Comparison of ENCODE assay signal across 1 cellular context in the genomic region with DNA sequence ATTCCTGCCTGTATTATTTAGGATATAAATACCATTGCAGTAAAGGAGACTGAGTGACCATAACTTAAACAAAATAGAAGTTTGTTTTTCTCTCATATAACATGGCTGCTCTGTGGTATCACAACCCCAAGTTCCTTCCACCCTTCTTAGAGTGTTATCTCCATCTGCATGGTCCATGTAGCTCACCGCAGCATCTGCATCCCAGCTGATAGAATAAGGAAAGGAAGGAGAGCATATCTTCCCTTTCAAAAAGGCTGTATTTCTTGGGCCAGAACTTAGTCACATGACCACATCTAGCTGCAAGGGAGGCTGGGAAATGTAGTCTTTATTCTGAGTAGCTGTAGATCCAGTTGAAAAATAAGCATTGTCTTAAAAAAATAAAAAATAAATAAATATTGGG.
TF ChIP-seq lines count a peak whose summit lies in the region.

No MANE protein-coding gene starts in this region.

TF ChIP-seq in K562, 482 proteins besides CTCF, POLR2A, EP300 and RAD21 (continued from another document and continues in another):
- TF ChIP-seq, protein P1, sequence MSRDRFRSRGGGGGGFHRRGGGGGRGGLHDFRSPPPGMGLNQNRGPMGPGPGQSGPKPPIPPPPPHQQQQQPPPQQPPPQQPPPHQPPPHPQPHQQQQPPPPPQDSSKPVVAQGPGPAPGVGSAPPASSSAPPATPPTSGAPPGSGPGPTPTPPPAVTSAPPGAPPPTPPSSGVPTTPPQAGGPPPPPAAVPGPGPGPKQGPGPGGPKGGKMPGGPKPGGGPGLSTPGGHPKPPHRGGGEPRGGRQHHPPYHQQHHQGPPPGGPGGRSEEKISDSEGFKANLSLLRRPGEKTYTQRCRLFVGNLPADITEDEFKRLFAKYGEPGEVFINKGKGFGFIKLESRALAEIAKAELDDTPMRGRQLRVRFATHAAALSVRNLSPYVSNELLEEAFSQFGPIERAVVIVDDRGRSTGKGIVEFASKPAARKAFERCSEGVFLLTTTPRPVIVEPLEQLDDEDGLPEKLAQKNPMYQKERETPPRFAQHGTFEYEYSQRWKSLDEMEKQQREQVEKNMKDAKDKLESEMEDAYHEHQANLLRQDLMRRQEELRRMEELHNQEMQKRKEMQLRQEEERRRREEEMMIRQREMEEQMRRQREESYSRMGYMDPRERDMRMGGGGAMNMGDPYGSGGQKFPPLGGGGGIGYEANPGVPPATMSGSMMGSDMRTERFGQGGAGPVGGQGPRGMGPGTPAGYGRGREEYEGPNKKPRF (IDR thresholded peaks at IDR 0.05; ENCODE audit: low read depth, low read length) = no peak
- peak; percentile 52; the same call in 1 of the 2 replicates for TF ChIP-seq FOXM1 (IDR thresholded peaks at IDR 0.05; ENCODE audit: low read depth)
- TF ChIP-seq FOXM1 (CRISPR knock-in tag; IDR thresholded peaks at IDR 0.05; ENCODE audit: low read depth) = no peak
- peak; percentile 71; the same call in 1 of the 2 replicates for TF ChIP-seq ESRRA (IDR thresholded peaks at IDR 0.05; ENCODE audit: borderline replicate concordance, low read depth)
- TF ChIP-seq, protein P2, sequence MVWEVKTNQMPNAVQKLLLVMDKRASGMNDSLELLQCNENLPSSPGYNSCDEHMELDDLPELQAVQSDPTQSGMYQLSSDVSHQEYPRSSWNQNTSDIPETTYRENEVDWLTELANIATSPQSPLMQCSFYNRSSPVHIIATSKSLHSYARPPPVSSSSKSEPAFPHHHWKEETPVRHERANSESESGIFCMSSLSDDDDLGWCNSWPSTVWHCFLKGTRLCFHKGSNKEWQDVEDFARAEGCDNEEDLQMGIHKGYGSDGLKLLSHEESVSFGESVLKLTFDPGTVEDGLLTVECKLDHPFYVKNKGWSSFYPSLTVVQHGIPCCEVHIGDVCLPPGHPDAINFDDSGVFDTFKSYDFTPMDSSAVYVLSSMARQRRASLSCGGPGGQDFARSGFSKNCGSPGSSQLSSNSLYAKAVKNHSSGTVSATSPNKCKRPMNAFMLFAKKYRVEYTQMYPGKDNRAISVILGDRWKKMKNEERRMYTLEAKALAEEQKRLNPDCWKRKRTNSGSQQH (CRISPR knock-in tag; IDR thresholded peaks at IDR 0.05) = no peak
- no peak for TF ChIP-seq ZFP1 (CRISPR knock-in tag; IDR thresholded peaks at IDR 0.05)
- peak; percentile 75 for TF ChIP-seq ARID1B (IDR thresholded peaks at IDR 0.05)
- TF ChIP-seq DIDO1 (tag; IDR thresholded peaks at IDR 0.05; ENCODE audit: low read depth) = peak; percentile 66
- peak in 1 of 2 experiments; percentile 55; a peak in 2 of 4 replicates for TF ChIP-seq HDAC1 (IDR thresholded peaks at IDR 0.05)
- TF ChIP-seq MYC (IDR thresholded peaks at IDR 0.05; ENCODE audit: low read depth, low read length) = no peak
- TF ChIP-seq MYC (CRISPR knock-in tag; IDR thresholded peaks at IDR 0.05; ENCODE audit: borderline replicate concordance, low read depth) = no peak
- TF ChIP-seq ZNF586 (CRISPR knock-in tag; conservative IDR thresholded peaks at IDR 0.05) = no peak
- no peak for TF ChIP-seq LARP7 (IDR thresholded peaks at IDR 0.05)
- TF ChIP-seq RAD51 (IDR thresholded peaks at IDR 0.05; ENCODE audit: borderline replicate concordance, low read depth) = peak; percentile 94
- TF ChIP-seq POLR2AphosphoS2 (IDR thresholded peaks at IDR 0.05; ENCODE audit: low read length) = no peak
- TF ChIP-seq SMAD4 (CRISPR knock-in tag; conservative IDR thresholded peaks at IDR 0.05) = 0 out of 2 replicates have a peak, but pooled peaks have one; percentile 22
- no peak for TF ChIP-seq HMG20B (CRISPR knock-in tag; IDR thresholded peaks at IDR 0.05)
- TF ChIP-seq PML (IDR thresholded peaks at IDR 0.05; ENCODE audit: low read length) = peak; percentile 69; the same call in 1 of the 2 replicates
- TF ChIP-seq MAFK (IDR thresholded peaks at IDR 0.05; ENCODE audit: low read length) = no peak
- peak; percentile 84 for TF ChIP-seq ZNF143 (CRISPR knock-in tag; IDR thresholded peaks at IDR 0.05)
- TF ChIP-seq, protein P3, sequence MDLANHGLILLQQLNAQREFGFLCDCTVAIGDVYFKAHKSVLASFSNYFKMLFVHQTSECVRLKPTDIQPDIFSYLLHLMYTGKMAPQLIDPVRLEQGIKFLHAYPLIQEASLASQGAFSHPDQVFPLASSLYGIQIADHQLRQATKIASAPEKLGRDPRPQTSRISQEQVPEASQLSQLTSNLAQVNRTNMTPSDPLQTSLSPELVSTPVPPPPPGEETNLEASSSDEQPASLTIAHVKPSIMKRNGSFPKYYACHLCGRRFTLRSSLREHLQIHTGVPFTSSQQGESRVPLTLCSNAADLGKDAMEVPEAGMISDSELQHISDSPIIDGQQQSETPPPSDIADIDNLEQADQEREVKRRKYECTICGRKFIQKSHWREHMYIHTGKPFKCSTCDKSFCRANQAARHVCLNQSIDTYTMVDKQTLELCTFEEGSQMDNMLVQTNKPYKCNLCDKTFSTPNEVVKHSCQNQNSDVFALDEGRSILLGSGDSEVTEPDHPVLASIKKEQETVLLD (IDR thresholded peaks at IDR 0.05) = no peak
- no peak for TF ChIP-seq TFAM (CRISPR knock-in tag; conservative IDR thresholded peaks at IDR 0.05)
- 0 out of 2 replicates have a peak, but pooled peaks have one; percentile 35 for TF ChIP-seq SOX6 (IDR thresholded peaks at IDR 0.05)
- TF ChIP-seq, protein P4, sequence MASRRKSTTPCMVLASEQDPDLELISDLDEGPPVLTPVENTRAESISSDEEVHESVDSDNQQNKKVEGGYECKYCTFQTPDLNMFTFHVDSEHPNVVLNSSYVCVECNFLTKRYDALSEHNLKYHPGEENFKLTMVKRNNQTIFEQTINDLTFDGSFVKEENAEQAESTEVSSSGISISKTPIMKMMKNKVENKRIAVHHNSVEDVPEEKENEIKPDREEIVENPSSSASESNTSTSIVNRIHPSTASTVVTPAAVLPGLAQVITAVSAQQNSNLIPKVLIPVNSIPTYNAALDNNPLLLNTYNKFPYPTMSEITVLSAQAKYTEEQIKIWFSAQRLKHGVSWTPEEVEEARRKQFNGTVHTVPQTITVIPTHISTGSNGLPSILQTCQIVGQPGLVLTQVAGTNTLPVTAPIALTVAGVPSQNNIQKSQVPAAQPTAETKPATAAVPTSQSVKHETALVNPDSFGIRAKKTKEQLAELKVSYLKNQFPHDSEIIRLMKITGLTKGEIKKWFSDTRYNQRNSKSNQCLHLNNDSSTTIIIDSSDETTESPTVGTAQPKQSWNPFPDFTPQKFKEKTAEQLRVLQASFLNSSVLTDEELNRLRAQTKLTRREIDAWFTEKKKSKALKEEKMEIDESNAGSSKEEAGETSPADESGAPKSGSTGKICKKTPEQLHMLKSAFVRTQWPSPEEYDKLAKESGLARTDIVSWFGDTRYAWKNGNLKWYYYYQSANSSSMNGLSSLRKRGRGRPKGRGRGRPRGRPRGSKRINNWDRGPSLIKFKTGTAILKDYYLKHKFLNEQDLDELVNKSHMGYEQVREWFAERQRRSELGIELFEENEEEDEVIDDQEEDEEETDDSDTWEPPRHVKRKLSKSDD (conservative IDR thresholded peaks at IDR 0.05; ENCODE audit: low read length) = no peak
- TF ChIP-seq, protein P5, sequence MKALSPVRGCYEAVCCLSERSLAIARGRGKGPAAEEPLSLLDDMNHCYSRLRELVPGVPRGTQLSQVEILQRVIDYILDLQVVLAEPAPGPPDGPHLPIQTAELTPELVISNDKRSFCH (CRISPR knock-in tag; IDR thresholded peaks at IDR 0.05) = no peak
- TF ChIP-seq, protein P5 (tag; IDR thresholded peaks at IDR 0.05) = peak; percentile 81
- peak; percentile 79 for TF ChIP-seq CBFA2T2 (conservative IDR thresholded peaks at IDR 0.05)
- peak; percentile 63 for TF ChIP-seq DPF2 (IDR thresholded peaks at IDR 0.05)
- TF ChIP-seq NFIC (IDR thresholded peaks at IDR 0.05) = peak; percentile 56
- TF ChIP-seq, protein P6, sequence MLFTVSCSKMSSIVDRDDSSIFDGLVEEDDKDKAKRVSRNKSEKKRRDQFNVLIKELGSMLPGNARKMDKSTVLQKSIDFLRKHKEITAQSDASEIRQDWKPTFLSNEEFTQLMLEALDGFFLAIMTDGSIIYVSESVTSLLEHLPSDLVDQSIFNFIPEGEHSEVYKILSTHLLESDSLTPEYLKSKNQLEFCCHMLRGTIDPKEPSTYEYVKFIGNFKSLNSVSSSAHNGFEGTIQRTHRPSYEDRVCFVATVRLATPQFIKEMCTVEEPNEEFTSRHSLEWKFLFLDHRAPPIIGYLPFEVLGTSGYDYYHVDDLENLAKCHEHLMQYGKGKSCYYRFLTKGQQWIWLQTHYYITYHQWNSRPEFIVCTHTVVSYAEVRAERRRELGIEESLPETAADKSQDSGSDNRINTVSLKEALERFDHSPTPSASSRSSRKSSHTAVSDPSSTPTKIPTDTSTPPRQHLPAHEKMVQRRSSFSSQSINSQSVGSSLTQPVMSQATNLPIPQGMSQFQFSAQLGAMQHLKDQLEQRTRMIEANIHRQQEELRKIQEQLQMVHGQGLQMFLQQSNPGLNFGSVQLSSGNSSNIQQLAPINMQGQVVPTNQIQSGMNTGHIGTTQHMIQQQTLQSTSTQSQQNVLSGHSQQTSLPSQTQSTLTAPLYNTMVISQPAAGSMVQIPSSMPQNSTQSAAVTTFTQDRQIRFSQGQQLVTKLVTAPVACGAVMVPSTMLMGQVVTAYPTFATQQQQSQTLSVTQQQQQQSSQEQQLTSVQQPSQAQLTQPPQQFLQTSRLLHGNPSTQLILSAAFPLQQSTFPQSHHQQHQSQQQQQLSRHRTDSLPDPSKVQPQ (CRISPR knock-in tag; IDR thresholded peaks at IDR 0.05; ENCODE audit: borderline replicate concordance) = no peak
- no peak for TF ChIP-seq C11orf30 (IDR thresholded peaks at IDR 0.05; ENCODE audit: low read depth)
- TF ChIP-seq, protein P7, sequence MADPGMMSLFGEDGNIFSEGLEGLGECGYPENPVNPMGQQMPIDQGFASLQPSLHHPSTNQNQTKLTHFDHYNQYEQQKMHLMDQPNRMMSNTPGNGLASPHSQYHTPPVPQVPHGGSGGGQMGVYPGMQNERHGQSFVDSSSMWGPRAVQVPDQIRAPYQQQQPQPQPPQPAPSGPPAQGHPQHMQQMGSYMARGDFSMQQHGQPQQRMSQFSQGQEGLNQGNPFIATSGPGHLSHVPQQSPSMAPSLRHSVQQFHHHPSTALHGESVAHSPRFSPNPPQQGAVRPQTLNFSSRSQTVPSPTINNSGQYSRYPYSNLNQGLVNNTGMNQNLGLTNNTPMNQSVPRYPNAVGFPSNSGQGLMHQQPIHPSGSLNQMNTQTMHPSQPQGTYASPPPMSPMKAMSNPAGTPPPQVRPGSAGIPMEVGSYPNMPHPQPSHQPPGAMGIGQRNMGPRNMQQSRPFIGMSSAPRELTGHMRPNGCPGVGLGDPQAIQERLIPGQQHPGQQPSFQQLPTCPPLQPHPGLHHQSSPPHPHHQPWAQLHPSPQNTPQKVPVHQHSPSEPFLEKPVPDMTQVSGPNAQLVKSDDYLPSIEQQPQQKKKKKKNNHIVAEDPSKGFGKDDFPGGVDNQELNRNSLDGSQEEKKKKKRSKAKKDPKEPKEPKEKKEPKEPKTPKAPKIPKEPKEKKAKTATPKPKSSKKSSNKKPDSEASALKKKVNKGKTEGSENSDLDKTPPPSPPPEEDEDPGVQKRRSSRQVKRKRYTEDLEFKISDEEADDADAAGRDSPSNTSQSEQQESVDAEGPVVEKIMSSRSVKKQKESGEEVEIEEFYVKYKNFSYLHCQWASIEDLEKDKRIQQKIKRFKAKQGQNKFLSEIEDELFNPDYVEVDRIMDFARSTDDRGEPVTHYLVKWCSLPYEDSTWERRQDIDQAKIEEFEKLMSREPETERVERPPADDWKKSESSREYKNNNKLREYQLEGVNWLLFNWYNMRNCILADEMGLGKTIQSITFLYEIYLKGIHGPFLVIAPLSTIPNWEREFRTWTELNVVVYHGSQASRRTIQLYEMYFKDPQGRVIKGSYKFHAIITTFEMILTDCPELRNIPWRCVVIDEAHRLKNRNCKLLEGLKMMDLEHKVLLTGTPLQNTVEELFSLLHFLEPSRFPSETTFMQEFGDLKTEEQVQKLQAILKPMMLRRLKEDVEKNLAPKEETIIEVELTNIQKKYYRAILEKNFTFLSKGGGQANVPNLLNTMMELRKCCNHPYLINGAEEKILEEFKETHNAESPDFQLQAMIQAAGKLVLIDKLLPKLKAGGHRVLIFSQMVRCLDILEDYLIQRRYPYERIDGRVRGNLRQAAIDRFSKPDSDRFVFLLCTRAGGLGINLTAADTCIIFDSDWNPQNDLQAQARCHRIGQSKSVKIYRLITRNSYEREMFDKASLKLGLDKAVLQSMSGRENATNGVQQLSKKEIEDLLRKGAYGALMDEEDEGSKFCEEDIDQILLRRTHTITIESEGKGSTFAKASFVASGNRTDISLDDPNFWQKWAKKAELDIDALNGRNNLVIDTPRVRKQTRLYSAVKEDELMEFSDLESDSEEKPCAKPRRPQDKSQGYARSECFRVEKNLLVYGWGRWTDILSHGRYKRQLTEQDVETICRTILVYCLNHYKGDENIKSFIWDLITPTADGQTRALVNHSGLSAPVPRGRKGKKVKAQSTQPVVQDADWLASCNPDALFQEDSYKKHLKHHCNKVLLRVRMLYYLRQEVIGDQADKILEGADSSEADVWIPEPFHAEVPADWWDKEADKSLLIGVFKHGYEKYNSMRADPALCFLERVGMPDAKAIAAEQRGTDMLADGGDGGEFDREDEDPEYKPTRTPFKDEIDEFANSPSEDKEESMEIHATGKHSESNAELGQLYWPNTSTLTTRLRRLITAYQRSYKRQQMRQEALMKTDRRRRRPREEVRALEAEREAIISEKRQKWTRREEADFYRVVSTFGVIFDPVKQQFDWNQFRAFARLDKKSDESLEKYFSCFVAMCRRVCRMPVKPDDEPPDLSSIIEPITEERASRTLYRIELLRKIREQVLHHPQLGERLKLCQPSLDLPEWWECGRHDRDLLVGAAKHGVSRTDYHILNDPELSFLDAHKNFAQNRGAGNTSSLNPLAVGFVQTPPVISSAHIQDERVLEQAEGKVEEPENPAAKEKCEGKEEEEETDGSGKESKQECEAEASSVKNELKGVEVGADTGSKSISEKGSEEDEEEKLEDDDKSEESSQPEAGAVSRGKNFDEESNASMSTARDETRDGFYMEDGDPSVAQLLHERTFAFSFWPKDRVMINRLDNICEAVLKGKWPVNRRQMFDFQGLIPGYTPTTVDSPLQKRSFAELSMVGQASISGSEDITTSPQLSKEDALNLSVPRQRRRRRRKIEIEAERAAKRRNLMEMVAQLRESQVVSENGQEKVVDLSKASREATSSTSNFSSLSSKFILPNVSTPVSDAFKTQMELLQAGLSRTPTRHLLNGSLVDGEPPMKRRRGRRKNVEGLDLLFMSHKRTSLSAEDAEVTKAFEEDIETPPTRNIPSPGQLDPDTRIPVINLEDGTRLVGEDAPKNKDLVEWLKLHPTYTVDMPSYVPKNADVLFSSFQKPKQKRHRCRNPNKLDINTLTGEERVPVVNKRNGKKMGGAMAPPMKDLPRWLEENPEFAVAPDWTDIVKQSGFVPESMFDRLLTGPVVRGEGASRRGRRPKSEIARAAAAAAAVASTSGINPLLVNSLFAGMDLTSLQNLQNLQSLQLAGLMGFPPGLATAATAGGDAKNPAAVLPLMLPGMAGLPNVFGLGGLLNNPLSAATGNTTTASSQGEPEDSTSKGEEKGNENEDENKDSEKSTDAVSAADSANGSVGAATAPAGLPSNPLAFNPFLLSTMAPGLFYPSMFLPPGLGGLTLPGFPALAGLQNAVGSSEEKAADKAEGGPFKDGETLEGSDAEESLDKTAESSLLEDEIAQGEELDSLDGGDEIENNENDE (IDR thresholded peaks at IDR 0.05; ENCODE audit: low read depth, low read length) = no peak
- TF ChIP-seq ZKSCAN8 (CRISPR knock-in tag; IDR thresholded peaks at IDR 0.05) = peak; percentile 52; the same call in 1 of the 2 replicates
- TF ChIP-seq MCM7 (IDR thresholded peaks at IDR 0.05) = no peak
- TF ChIP-seq CSDE1 (IDR thresholded peaks at IDR 0.05) = no peak
- no peak for TF ChIP-seq ZNF431 (CRISPR knock-in tag; IDR thresholded peaks at IDR 0.05)
- no peak for TF ChIP-seq NCOA4 (IDR thresholded peaks at IDR 0.05; ENCODE audit: partially characterized antibody)
